ENCODE assay signal across 17 cellular contexts in the genomic region with DNA sequence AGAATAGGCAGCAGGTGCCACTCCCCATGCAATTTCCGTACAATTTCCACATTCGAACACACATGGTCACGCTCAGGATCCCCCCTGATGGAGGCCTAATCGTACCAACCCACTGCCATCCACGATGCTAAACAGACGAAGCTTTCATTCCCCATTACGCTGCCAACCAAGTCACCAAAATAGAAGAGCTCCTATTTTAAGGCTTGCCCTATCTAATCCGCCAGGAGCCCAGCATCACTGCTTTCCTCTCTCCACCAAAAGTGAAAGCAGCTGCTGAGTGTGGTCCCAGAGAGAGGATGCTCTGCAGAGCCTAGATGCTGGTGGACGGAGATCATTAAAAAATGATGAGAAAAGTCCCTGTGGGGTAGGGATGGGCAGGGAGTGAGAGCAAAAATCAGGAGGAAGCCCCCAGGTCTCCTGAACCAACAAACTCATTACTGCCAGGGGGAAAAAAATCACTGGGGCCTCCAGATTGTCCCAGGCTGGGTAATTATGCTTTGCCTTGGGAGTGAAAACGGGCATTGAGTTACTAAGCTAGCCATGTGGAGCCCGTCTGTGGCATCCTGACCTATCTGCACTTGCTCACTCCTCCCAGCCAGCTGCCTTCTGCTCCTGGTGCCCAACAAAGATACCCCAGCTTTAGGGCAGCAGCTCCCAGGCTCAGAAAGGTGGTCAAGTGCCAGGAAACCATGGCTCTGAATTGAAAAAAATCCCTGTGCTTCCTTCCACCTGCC.
"Had no signal": no experiment of that assay in that cellular context is flagged by ENCODE, and none has a peak within 500 bp of the region (broad histone marks: within the 10 kb centered on the region; RNA-seq: fewer than 3 reads in every experiment).

No MANE protein-coding gene starts in this region.

- H3K27ac ChIP-seq: gastroesophageal sphincter, lower lobe of right lung, prostate gland, uterus had no signal

- DNase-seq: activated CD4-positive, alpha-beta T cell treated with anti-CD3 and anti-CD28 coated beads for 1 hour; activated CD8-positive, alpha-beta memory T cell treated with anti-CD3 and anti-CD28 coated beads, Interleukin-2, amount 50 U/mL, for 4 hours; activated CD8-positive, alpha-beta T cell treated with anti-CD3 and anti-CD28 coated beads for 36 hours; activated naive CD4-positive, alpha-beta T cell; aorta; effector CD8-positive, alpha-beta T cell; hippocampal formation; kidney glomerular epithelial cell; lower lobe of right lung; midbrain; stimulated activated CD4-positive, alpha-beta T cell treated with anti-CD3 and anti-CD28 coated beads, Interleukin-2, amount 100 ng/mL, for 48 hours; stimulated activated CD8-positive, alpha-beta memory T cell treated with anti-CD3 and anti-CD28 coated beads, Interleukin-4, amount 100 ng/mL, for 48 hours; stimulated activated naive CD8-positive, alpha-beta T cell treated with anti-CD3 and anti-CD28 coated beads, Interleukin-15, Interleukin-2, amounts not matched to agents 100 U/mL and 50 U/mL, for 24 hours; SW 1271; uterus had no signal

- H3K9me3 Mint-ChIP-seq: activated CD8-positive, alpha-beta T cell treated with anti-CD3 and anti-CD28 coated beads for 36 hours had no signal

- H3K36me3 ChIP-seq: lower lobe of right lung, prostate gland, uterus had no signal

- H3K9me3 ChIP-seq: gastroesophageal sphincter, lower lobe of right lung, prostate gland, uterus had no signal

- H3K4me1 ChIP-seq: prostate gland, uterus had no signal

- H3K4me3 ChIP-seq: gastroesophageal sphincter, lower lobe of right lung, prostate gland, uterus had no signal

- H3K27ac Mint-ChIP-seq: activated CD8-positive, alpha-beta T cell treated with anti-CD3 and anti-CD28 coated beads for 36 hours had no signal

- H3K27me3 ChIP-seq: gastroesophageal sphincter, uterus had no signal

- H3K4me3 Mint-ChIP-seq: activated CD8-positive, alpha-beta T cell treated with anti-CD3 and anti-CD28 coated beads for 36 hours had no signal

- ATAC-seq: activated CD8-positive, alpha-beta T cell treated with anti-CD3 and anti-CD28 coated beads for 36 hours; gastroesophageal sphincter; lower lobe of right lung had no signal
